ENCODE assay signal across 10 cellular contexts in the genomic region with DNA sequence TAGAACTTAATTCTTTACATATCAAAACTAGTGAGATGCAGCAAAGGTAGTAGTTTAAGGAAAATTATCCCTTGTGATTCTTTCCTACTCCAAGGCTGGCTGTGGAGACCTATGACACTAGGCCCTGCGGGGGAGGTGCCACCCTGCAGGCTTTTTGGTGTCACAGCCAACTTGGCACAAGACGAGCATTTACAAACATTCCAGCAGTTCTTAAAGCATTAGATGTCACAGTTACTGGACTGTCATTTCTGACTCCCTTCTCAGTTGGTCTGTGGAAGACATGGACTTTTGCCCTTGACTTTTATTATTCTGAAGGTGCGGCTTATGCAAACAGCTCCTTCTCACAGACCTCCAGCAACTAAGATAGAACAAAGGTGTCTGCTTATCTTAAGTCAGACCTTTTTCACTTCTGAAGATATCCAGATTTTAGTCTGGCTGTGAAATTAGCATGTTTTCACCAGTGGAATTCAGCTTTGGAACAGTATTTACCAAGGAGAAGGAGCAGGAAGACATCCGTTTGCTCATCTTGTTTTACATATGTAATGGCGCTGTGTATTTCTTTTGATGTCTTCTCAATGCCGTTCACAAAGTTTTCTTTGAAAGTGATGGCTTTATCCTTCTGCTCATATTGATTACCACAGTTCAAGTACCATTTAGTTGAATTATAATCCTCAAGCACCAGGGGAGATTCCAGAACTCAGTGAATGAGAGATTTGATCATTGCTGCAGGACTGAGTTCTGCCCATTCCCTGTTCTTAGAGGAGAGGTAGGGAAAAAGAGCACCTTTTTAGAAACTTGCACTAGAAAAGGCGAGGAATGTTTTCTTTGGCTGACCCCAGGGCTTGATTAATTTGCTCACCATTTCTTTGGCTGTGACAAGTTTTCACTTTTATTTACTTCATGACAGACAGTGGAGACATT. TPM values are rescaled to one million over a fixed set of nuclear protein-coding genes. Genes with fewer than 3 reads are reported as not detected.
DNase-seq lines count a peak whose midpoint lies in the region; ATAC-seq and TF ChIP-seq lines count a peak whose summit lies in the region.
"Had no signal": no experiment of that assay in that cellular context is flagged by ENCODE, and none has a peak within 500 bp of the region (broad histone marks: within the 10 kb centered on the region; RNA-seq: fewer than 3 reads in every experiment).

No MANE protein-coding gene starts in this region.

- ATAC-seq in thoracic aorta (ENCODE audit: insufficient number of reproducible peaks, low FRiP score, low read depth): peak; percentile 60
- no peak for ATAC-seq in stimulated activated memory B cell treated with anti-CD40 and anti-IgM and Interleukin-4, amounts not matched to agents 10 μg/mL and 1 μg/mL and 100 μg/mL, for 72 hours
- no peak for ATAC-seq in gastrocnemius medialis
- ATAC-seq: stimulated activated naive CD8-positive, alpha-beta T cell treated with anti-CD3 and anti-CD28 coated beads, Interleukin-15, amount 100 ng/mL, for 72 hours had no signal

- no peaks in the 10 kb centered on the region for H3K4me1 Mint-ChIP-seq in stimulated activated memory B cell treated with anti-CD40 and anti-IgM and Interleukin-4, amounts not matched to agents 10 μg/mL and 1 μg/mL and 100 μg/mL, for 72 hours
- H3K4me1 Mint-ChIP-seq: stimulated activated naive CD8-positive, alpha-beta T cell treated with anti-CD3 and anti-CD28 coated beads, Interleukin-15, amount 100 ng/mL, for 72 hours had no signal

- 59 to 70% (median 68%) methylated on average over 7 of the region's 7 CpGs for WGBS in adrenal gland, 4 donors

- H3K36me3 Mint-ChIP-seq in stimulated activated memory B cell treated with anti-CD40 and anti-IgM and Interleukin-4, amounts not matched to agents 10 μg/mL and 1 μg/mL and 100 μg/mL, for 72 hours: no peaks in the 10 kb centered on the region

- H3K27me3 ChIP-seq in adrenal gland: no peaks in the 10 kb centered on the region
- H3K27me3 ChIP-seq in thoracic aorta (replicated peaks; ENCODE audit: insufficient read depth): no peaks in the 10 kb centered on the region
- H3K27me3 ChIP-seq in gastrocnemius medialis: no peaks in the 10 kb centered on the region

- intact Hi-C loops in adrenal gland (cut with DNase I) (no loop called here), gastrocnemius medialis (cut with DNase I; ENCODE audit: low total_unique reads) (no loop called here)

- H3K36me3 ChIP-seq in adrenal gland (replicated peaks in 1 of 2) (no peaks in the 10 kb centered on the region), thoracic aorta (no peaks in the 10 kb centered on the region), gastrocnemius medialis (no peaks in the 10 kb centered on the region)

- in situ Hi-C loops in gastrocnemius medialis (cut with MboI; ENCODE audit: low sequenced_read_pairs in 4 of 4): no loop called here

- no peak overlapping the region for H3K27ac Mint-ChIP-seq in stimulated activated memory B cell treated with anti-CD40 and anti-IgM and Interleukin-4, amounts not matched to agents 10 μg/mL and 1 μg/mL and 100 μg/mL, for 72 hours

- H3K27ac ChIP-seq in adrenal gland: no peak overlapping the region
- H3K27ac ChIP-seq in thoracic aorta: no peak overlapping the region
- H3K27ac ChIP-seq in gastrocnemius medialis: no peak overlapping the region

- no peak overlapping the region for H3K4me3 Mint-ChIP-seq in stimulated activated memory B cell treated with anti-CD40 and anti-IgM and Interleukin-4, amounts not matched to agents 10 μg/mL and 1 μg/mL and 100 μg/mL, for 72 hours
- H3K4me3 Mint-ChIP-seq: stimulated activated naive CD8-positive, alpha-beta T cell treated with anti-CD3 and anti-CD28 coated beads, Interleukin-15, amount 100 ng/mL, for 72 hours had no signal

- TF ChIP-seq POLR2A in adrenal gland (IDR thresholded peaks at IDR 0.05) (no peak), gastrocnemius medialis (IDR thresholded peaks at IDR 0.05) (no peak)

- peak; percentile 87 for DNase-seq in HT-29 (ENCODE audit: low spot score)
- peak in 6 of 7 donors; percentile 22 to 67 (median 63) for DNase-seq in adrenal gland
- DNase-seq in kidney glomerular epithelial cell (lab: John Stamatoyannopoulos, UW): peak; percentile 21
- DNase-seq in thoracic aorta (ENCODE audit: low spot score): no peak
- DNase-seq in gastrocnemius medialis: no peak
- DNase-seq in activated CD8-positive, alpha-beta memory T cell treated with anti-CD3 and anti-CD28 coated beads, Interleukin-2, amount 50 U/mL, for 48 hours: no peak
- DNase-seq: activated T-cell treated with anti-CD3 and anti-CD28 coated beads for 4 hours; NCI-H146; stimulated activated naive CD8-positive, alpha-beta T cell treated with anti-CD3 and anti-CD28 coated beads, Interleukin-15, amount 100 ng/mL, for 72 hours had no signal

- H3K4me1 ChIP-seq in adrenal gland (replicated peaks in 1 of 2) (peaks cover 15 to 16% of the 10 kb centered on the region in 2 donors), thoracic aorta (ENCODE audit: control insufficient read depth in 1 of 2, low read depth in 2 of 2) (peaks cover 20 to 21% of the 10 kb centered on the region in 2 donors), gastrocnemius medialis (peaks cover 7 to 11% of the 10 kb centered on the region in 2 donors)

- TF ChIP-seq CTCF in adrenal gland (IDR thresholded peaks at IDR 0.05) (no peak), thoracic aorta (IDR thresholded peaks at IDR 0.05) (no peak), gastrocnemius medialis (IDR thresholded peaks at IDR 0.05 in 4 of 5, conservative IDR thresholded peaks at IDR 0.05 in 1 of 5) (no peak)

- H3K27me3 Mint-ChIP-seq in stimulated activated memory B cell treated with anti-CD40 and anti-IgM and Interleukin-4, amounts not matched to agents 10 μg/mL and 1 μg/mL and 100 μg/mL, for 72 hours: no peaks in the 10 kb centered on the region
- H3K27me3 Mint-ChIP-seq: stimulated activated naive CD8-positive, alpha-beta T cell treated with anti-CD3 and anti-CD28 coated beads, Interleukin-15, amount 100 ng/mL, for 72 hours had no signal

- no peaks in the 10 kb centered on the region for H3K9me3 Mint-ChIP-seq in stimulated activated memory B cell treated with anti-CD40 and anti-IgM and Interleukin-4, amounts not matched to agents 10 μg/mL and 1 μg/mL and 100 μg/mL, for 72 hours
- H3K9me3 Mint-ChIP-seq: stimulated activated naive CD8-positive, alpha-beta T cell treated with anti-CD3 and anti-CD28 coated beads, Interleukin-15, amount 100 ng/mL, for 72 hours had no signal

- H3K9me3 ChIP-seq in adrenal gland (replicated peaks in 1 of 3) (no peaks in the 10 kb centered on the region), thoracic aorta (no peaks in the 10 kb centered on the region), gastrocnemius medialis (no peaks in the 10 kb centered on the region)

- H3K4me3 ChIP-seq in adrenal gland (no peak overlapping the region), thoracic aorta (no peak overlapping the region), gastrocnemius medialis (no peak overlapping the region)

RNA-seq across cellular contexts. Expression of a gene that starts 17.9 kb away (rescaled TPM):
- 1.0 and 1.6 TPM in 2 replicates for total RNA-seq in HT-29 (2014; rRNA removed; shearing (Covaris generic))
- total RNA-seq in adrenal gland (10 to 100 TPM in 6 of 8 donors, 1 to 10 TPM in 2; 6.5 to 35.6 (median 13.0) TPM), thoracic aorta (10 to 100 TPM in 1 of 2 donors, 1 to 10 TPM in 1; 7.9 to 24.1 TPM), gastrocnemius medialis (under 1 TPM; 0.36 to 0.85 (median 0.66) TPM)
- 1 to 10 TPM; 2.4 to 8.1 (median 3.6) TPM for polyA plus RNA-seq in adrenal gland

Comparison
In these comparisons a context has a peak if more than half of its experiments do, and no peak if none do; other contexts are left out.
1. DNase-seq: peak in HT-29 (single experiment), adrenal gland (6 of 7) and kidney glomerular epithelial cell (single experiment); none in thoracic aorta (single experiment), gastrocnemius medialis (0 of 2) and activated CD8-positive, alpha-beta memory T cell treated with anti-CD3 and anti-CD28 coated beads, Interleukin-2, amount 50 U/mL, for 48 hours (single experiment).